In the genomic region with DNA sequence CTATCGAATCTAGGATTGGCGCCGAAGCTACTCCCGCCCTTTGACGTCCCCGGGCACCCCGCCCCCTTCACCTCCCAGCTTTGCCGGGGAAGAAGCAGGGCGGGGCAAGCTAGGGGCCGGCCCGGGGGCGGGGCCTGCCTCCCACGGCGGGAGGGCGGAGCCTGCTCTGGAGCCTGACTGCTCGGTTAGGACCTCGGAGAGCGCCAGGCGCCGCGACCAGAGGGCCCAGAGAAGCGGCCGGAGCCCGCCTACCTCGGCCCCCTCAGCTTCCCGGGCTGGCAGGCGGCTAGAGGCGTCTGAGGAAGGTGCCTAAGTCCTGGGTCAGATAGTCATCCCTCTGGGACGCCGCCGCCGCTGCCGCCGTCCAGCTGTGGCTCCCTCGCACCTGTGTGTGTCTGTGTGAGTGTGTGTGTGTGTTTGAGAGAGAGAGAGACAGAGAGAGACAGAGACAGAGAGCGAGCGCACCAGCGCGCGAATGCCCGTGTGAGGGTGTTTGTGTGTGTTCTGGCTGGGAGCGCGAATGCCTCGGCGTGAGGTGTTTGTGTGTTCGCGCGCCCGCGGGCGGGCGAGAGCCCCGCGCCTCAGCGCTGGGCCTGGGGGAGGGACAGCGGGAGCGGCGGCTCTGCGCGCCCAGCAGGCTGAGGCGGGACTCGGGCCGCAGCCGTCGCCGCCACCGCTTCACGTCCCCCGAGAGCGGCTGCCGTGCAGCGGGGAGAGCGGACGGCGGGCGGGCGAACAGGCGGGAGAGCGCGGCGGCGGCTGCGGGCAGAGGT, we compare ENCODE assay signal across 8 cellular contexts. TPM values are rescaled to one million over a fixed set of nuclear protein-coding genes. Genes with fewer than 3 reads are reported as not detected.
A peak's percentile ranks its signal among the peaks of the same experiment; 100 is the strongest.
DNase-seq lines count a peak whose midpoint lies in the region; ATAC-seq and TF ChIP-seq lines count a peak whose summit lies in the region.

A gene (plus strand): TSS at position 176 of the 773 bp plus-strand sequence. CDS start 1,374 bp downstream, outside the sequence.

- H3K27ac Mint-ChIP-seq in activated CD4-positive, alpha-beta memory T cell treated with anti-CD3 and anti-CD28 coated beads for 36 hours = no peak within 1 kb of the TSS
- H3K27ac Mint-ChIP-seq in stimulated activated effector memory CD8-positive, alpha-beta T cell treated with anti-CD3 and anti-CD28 coated beads, Interleukin-12 subunit alpha, Interleukin-12 subunit beta, amount 100 ng/mL, for 72 hours = peak within 1 kb of the TSS; percentile 59

- TF ChIP-seq CTCF in GM13976 (IDR thresholded peaks at IDR 0.05; ENCODE audit: borderline replicate concordance, control extremely low read depth, extremely low read depth, insufficient read depth, missing control alignments) (no peak), epithelial cell of proximal tubule (conservative IDR thresholded peaks at IDR 0.05; ENCODE audit: low read depth, low read length) (no peak)

- CTCF ChIA-PET in activated CD4-positive, alpha-beta memory T cell treated with anti-CD3 and anti-CD28 coated beads for 36 hours (lab: Charles Lee) = interaction anchor here (0.7 kb wide), 1 partner anchor 664 kb away, joined by 3 read pairs; no protein-coding TSS in a partner anchor

- peak; percentile 75 for DNase-seq in A172 (ENCODE audit: low spot score)
- peak; percentile 78 for DNase-seq in GM13976 (ENCODE audit: low spot score)
- peak; percentile 96 to 99 (median 97) for DNase-seq in NCI-H1417 (lab: John Stamatoyannopoulos, UW)
- peak; percentile 72 for DNase-seq in activated CD4-positive, alpha-beta memory T cell treated with anti-CD3 and anti-CD28 coated beads for 36 hours
- peak; percentile 4 for DNase-seq in epithelial cell of proximal tubule (ENCODE audit: low read depth)
- DNase-seq in mucosa of gallbladder (ENCODE audit: low spot score) = peak; percentile 44
- peak; percentile 9 to 61 for DNase-seq in stimulated activated effector memory CD8-positive, alpha-beta T cell treated with anti-CD3 and anti-CD28 coated beads, Interleukin-12 subunit alpha, Interleukin-12 subunit beta, amount 100 ng/mL, for 72 hours (ENCODE audit: low spot score in 2 of 2)

- peak within 1 kb of the TSS; percentile 68 for H3K4me3 Mint-ChIP-seq in activated CD4-positive, alpha-beta memory T cell treated with anti-CD3 and anti-CD28 coated beads for 36 hours
- peak within 1 kb of the TSS; percentile 77 for H3K4me3 Mint-ChIP-seq in stimulated activated effector memory CD8-positive, alpha-beta T cell treated with anti-CD3 and anti-CD28 coated beads, Interleukin-12 subunit alpha, Interleukin-12 subunit beta, amount 100 ng/mL, for 72 hours

- intact Hi-C loops in activated CD4-positive, alpha-beta memory T cell treated with anti-CD3 and anti-CD28 coated beads for 36 hours (cut with micrococcal nuclease) = no loop called here

- peaks cover 46% of the 10 kb centered on the region for H3K27me3 Mint-ChIP-seq in activated CD4-positive, alpha-beta memory T cell treated with anti-CD3 and anti-CD28 coated beads for 36 hours

- H3K4me3 ChIP-seq in epithelial cell of proximal tubule (ENCODE audit: low read depth, low read length) = peak within 1 kb of the TSS; percentile 51

- H3K9me3 Mint-ChIP-seq in activated CD4-positive, alpha-beta memory T cell treated with anti-CD3 and anti-CD28 coated beads for 36 hours = no peaks in the 10 kb centered on the region
- H3K9me3 Mint-ChIP-seq in stimulated activated effector memory CD8-positive, alpha-beta T cell treated with anti-CD3 and anti-CD28 coated beads, Interleukin-12 subunit alpha, Interleukin-12 subunit beta, amount 100 ng/mL, for 72 hours = peaks cover 2% of the 10 kb centered on the region

- POLR2A ChIA-PET in activated CD4-positive, alpha-beta memory T cell treated with anti-CD3 and anti-CD28 coated beads for 36 hours (lab: Charles Lee) = no interaction called here

- ATAC-seq in HG02798 (IDR thresholded peaks at IDR 0.05; ENCODE audit: poor library complexity, unreplicated experiment) = peak; percentile 99
- ATAC-seq in stimulated activated effector memory CD8-positive, alpha-beta T cell treated with anti-CD3 and anti-CD28 coated beads, Interleukin-12 subunit alpha, Interleukin-12 subunit beta, amount 100 ng/mL, for 72 hours = peak; percentile 85

- in situ Hi-C loops in GM13976 (cut with MboI; ENCODE audit: low sequenced_read_pairs, unreplicated experiment) = no loop called here

- peaks cover 3% of the 10 kb centered on the region for H3K36me3 Mint-ChIP-seq in activated CD4-positive, alpha-beta memory T cell treated with anti-CD3 and anti-CD28 coated beads for 36 hours
- H3K36me3 Mint-ChIP-seq in stimulated activated effector memory CD8-positive, alpha-beta T cell treated with anti-CD3 and anti-CD28 coated beads, Interleukin-12 subunit alpha, Interleukin-12 subunit beta, amount 100 ng/mL, for 72 hours = peaks cover 6% of the 10 kb centered on the region

- peaks cover 12% of the 10 kb centered on the region for H3K4me1 Mint-ChIP-seq in activated CD4-positive, alpha-beta memory T cell treated with anti-CD3 and anti-CD28 coated beads for 36 hours (ENCODE audit: low read depth)
- peaks cover 19% of the 10 kb centered on the region for H3K4me1 Mint-ChIP-seq in stimulated activated effector memory CD8-positive, alpha-beta T cell treated with anti-CD3 and anti-CD28 coated beads, Interleukin-12 subunit alpha, Interleukin-12 subunit beta, amount 100 ng/mL, for 72 hours

RNA-seq across cellular contexts. Expression of the gene that starts here (rescaled TPM):
- 0.17 and 0.36 TPM in 2 replicates for total RNA-seq in A172 (2014; rRNA removed; shearing (Covaris generic))
- total RNA-seq in activated CD4-positive, alpha-beta memory T cell treated with anti-CD3 and anti-CD28 coated beads for 36 hours = not detected
- not detected in 2 replicates for total RNA-seq in epithelial cell of proximal tubule
- 0.35 TPM for total RNA-seq in mucosa of gallbladder

Comparison
In these comparisons a context has a peak if more than half of its experiments do, and no peak if none do; other contexts are left out.
1. Peak in every context shown above with its lines: DNase-seq, ATAC-seq and H3K4me3 ChIP-seq.
2. Peak in DNase-seq in A172; RNA of the gene not detected or under 1 TPM.
3. Peak in DNase-seq in activated CD4-positive, alpha-beta memory T cell treated with anti-CD3 and anti-CD28 coated beads for 36 hours; RNA of the gene not detected or under 1 TPM.
4. Peak in DNase-seq and H3K4me3 ChIP-seq in epithelial cell of proximal tubule; RNA of the gene not detected or under 1 TPM.
5. Peak in DNase-seq in mucosa of gallbladder; RNA of the gene not detected or under 1 TPM.
6. DNase-seq: peak in every context shown above with its lines; median percentile 97 in NCI-H1417; 78 in GM13976; 75 in A172; 72 in activated CD4-positive, alpha-beta memory T cell treated with anti-CD3 and anti-CD28 coated beads for 36 hours; 44 in mucosa of gallbladder; 35 in stimulated activated effector memory CD8-positive, alpha-beta T cell treated with anti-CD3 and anti-CD28 coated beads, Interleukin-12 subunit alpha, Interleukin-12 subunit beta, amount 100 ng/mL, for 72 hours; 4 in epithelial cell of proximal tubule.